Comparison of ENCODE assay signal across 1 cellular context in the genomic region with DNA sequence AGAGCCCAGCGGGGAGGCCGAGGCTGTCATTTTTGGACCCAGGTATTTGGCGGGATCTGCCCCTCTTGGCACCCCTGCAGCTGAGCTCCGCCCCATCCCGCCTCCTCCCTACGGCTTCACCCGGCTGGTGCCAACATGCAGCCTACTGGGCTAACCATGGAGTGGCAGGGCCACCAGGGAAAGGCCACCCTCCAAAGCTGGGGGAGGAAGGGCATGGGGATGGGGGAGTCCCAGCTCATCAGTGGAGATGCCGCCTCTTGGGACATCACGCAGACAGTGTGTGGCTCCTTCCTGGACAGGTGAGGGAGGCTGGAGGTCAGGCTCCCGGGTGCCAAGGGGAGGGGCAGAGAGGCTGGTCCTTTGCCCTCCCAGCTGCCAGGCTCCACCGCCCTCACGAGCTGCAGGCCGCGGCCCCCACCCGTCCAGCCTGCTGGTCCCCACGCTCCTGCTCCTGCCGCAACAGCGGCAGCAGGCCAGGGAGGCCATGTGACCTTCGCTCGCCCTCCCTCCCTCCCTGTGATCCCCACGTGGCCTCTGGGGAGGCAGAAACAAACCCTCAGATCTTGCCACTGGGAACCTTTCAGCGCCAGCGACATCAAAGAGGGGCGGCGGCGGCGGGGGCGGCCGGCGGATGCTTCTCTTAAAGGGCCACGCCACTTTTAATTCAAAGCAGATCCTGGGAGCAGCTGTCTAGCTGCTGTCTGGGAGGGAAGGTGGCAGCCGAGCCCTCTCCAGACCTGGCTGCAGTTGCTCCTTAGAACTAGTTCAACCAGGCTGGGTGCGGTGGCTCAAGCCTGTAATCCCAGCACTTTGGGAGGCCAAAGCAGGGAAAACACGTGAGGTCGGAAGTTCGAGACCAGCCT.
TF ChIP-seq lines count a peak whose summit lies in the region.

No MANE protein-coding gene starts in this region.

TF ChIP-seq in Ishikawa, 13 proteins besides CTCF, POLR2A, EP300 and RAD21 (continued from another document):
- TF ChIP-seq, protein P1, sequence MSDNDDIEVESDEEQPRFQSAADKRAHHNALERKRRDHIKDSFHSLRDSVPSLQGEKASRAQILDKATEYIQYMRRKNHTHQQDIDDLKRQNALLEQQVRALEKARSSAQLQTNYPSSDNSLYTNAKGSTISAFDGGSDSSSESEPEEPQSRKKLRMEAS (IDR thresholded peaks at IDR 0.05) = peak; percentile 95
- TF ChIP-seq TCF12 (IDR thresholded peaks at IDR 0.05; ENCODE audit: low read depth) (peak; percentile 72), CEBPB (IDR thresholded peaks at IDR 0.05) (no peak), TAF1 (IDR thresholded peaks at IDR 0.05; ENCODE audit: low read depth) (0 out of 2 replicates have a peak, but pooled peaks have one; percentile 36)
